Comparison of ENCODE assay signal across 7 cellular contexts in genomic region chr7:76461463-76462101, GRCh38. TPM values are rescaled to one million over a fixed set of nuclear protein-coding genes. Genes with fewer than 3 reads are reported as not detected.
DNase-seq lines count a peak whose midpoint lies in the region; ATAC-seq, FAIRE-seq and TF ChIP-seq lines count a peak whose summit lies in the region.
"Not testable (repeated sequence)": the region's sequence is repeated elsewhere in the genome, so short reads cannot be mapped to it uniquely, and the experiment has no call there.

TSS of gene DTX2 (plus strand) at chr7:76461709. CDS start at chr7:76480510, 18,801 bp downstream.

- H3K4me1 ChIP-seq in iPS-15b (ENCODE audit: control insufficient read depth, insufficient read depth, low read length) = not testable (repeated sequence)

- ATAC-seq in GM18870 (IDR thresholded peaks at IDR 0.05; ENCODE audit: unreplicated experiment) = peak; percentile 88
- peak; percentile 98 for ATAC-seq in HG02759 (IDR thresholded peaks at IDR 0.05; ENCODE audit: unreplicated experiment)
- ATAC-seq in sciatic nerve = peak; percentile 95

- not testable (repeated sequence) for H3K27me3 ChIP-seq in bronchial epithelial cell (ENCODE audit: control insufficient read depth, insufficient read depth, low read length); iPS-15b (ENCODE audit: control insufficient read depth, insufficient read depth, low read length)

- DNase-seq in Jurkat, Clone E6-1 (ENCODE audit: low read depth, low spot score); bronchial epithelial cell (ENCODE audit: low read depth); sciatic nerve (ENCODE audit: low spot score): not testable (repeated sequence)
- DNase-seq in activated CD4-positive, alpha-beta T cell treated with anti-CD3 and anti-CD28 coated beads, Interleukin-2, amount 50 U/mL, for 48 hours = peak; percentile 46 to 56

- H3K36me3 ChIP-seq in bronchial epithelial cell (ENCODE audit: control insufficient read depth, insufficient read depth, low read length); iPS-15b (ENCODE audit: control insufficient read depth, insufficient read depth, low read length): not testable (repeated sequence)

- intact Hi-C loops in sciatic nerve (cut with DNase I) = not testable (repeated sequence)

- H3K9ac ChIP-seq in iPS-15b (ENCODE audit: low read depth, low read length) = not testable (repeated sequence)

- not testable (repeated sequence) for H3K9me3 ChIP-seq in iPS-15b (ENCODE audit: control insufficient read depth, insufficient read depth, low read length)

- not testable (repeated sequence) for TF ChIP-seq CTCF in bronchial epithelial cell (IDR thresholded peaks at IDR 0.05; ENCODE audit: insufficient read depth, low read length, severe bottlenecking)

- H3K4me3 ChIP-seq in Jurkat, Clone E6-1 (ENCODE audit: low read length) = peak within 1 kb of the TSS; percentile 40
- H3K4me3 ChIP-seq in bronchial epithelial cell (ENCODE audit: low read depth, low read length) (peak within 1 kb of the TSS; percentile 46), iPS-15b (ENCODE audit: low read depth, low read length) (peak within 1 kb of the TSS; percentile 26)

- FAIRE-seq in bronchial epithelial cell (lab: Jason Lieb, UNC) = not testable (repeated sequence)

RNA-seq across cellular contexts. Expression of gene DTX2, which starts in this region (rescaled TPM):
- 27.4 TPM for polyA plus RNA-seq in Jurkat, Clone E6-1 (2012; ENCODE audit: insufficient read depth, insufficient read length)
- total RNA-seq in bronchial epithelial cell = 10.8 and 13.2 TPM in 2 replicates
- 41.2 TPM for total RNA-seq in sciatic nerve
